ENCODE assay signal across 23 cellular contexts in the genomic region with DNA sequence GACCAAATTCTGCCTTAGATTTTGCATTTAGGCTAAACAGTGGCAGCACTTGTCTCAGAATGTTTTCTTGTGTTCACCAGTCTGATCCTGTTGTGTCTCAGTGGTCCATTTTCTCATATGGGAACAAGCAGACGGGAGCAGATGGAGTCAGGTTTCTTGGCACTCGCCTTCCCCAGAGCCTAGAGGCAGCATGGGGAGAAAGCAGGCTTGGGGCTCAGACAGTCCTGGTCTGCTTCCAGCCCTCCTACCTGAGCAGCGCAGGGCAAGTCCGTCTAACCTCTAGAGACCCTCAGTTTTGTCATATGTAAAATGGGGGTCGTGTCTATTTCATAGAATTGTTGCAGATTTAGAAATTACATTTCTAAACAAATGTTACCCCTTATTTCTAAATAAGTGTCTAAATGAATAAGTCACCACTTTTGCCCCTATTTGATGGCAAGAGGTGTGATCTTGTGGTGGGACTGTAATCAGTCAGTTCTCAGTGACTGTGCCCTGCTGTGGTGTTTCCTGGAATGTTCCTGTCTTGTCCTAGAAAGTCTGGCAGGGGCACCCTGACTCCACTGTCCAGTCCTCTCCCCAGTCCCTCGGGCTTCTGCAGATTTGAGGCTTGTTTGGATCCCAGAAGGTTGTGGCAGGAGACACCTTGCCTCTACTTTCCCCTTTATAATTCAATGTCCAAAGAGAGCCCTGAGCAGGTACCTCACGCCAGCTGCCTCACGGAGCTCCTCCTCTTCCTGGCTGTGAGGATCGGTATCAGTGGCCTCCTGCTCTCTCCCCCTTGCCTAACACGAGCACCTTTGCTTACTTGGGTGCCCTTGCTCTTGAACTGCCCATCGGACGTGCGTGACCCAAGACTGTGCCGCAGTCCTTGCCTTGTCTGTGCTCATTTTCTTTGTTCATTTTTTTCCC. TPM values are rescaled to one million over a fixed set of nuclear protein-coding genes. Genes with fewer than 3 reads are reported as not detected.
A peak's percentile ranks its signal among the peaks of the same experiment; 100 is the strongest.
DNase-seq lines count a peak whose midpoint lies in the region; ATAC-seq lines count a peak whose summit lies in the region.
"Had no signal": no experiment of that assay in that cellular context is flagged by ENCODE, and none has a peak within 500 bp of the region (broad histone marks: within the 10 kb centered on the region; RNA-seq: fewer than 3 reads in every experiment).

No MANE protein-coding gene starts in this region.

- DNase-seq in NCI-H2171 treated with DMSO at 0.1 percent for 48 hours (lab: John Stamatoyannopoulos, UW) (peak; percentile 60), NCI-H2171 (lab: John Stamatoyannopoulos, UW) (no peak), DMS 273 (lab: John Stamatoyannopoulos, UW; ENCODE audit: unreplicated experiment) (peak; percentile 84), cerebellum (ENCODE audit: low spot score) (peak; percentile 87), neuronal stem cell (ENCODE audit: low spot score) (no peak), cortex of kidney (lab: John Stamatoyannopoulos, UW) (no peak)
- DNase-seq: activated CD4-positive, alpha-beta T cell treated with anti-CD3 and anti-CD28 coated beads, Interleukin-2, amount 10 ng/mL, durations not matched to agents 7 days and 5 days; activated CD8-positive, alpha-beta memory T cell treated with anti-CD3 and anti-CD28 coated beads, Interleukin-2, amount 50 U/mL, for 48 hours; amygdala; Caco-2; erythroblast; foreskin fibroblast; HFFc6; NCI-H187; PC-3; stimulated activated CD4-positive, alpha-beta T cell treated with anti-CD3 and anti-CD28 coated beads, Interleukin-4, amount 100 ng/mL, for 4 hours; T-helper 1 cell; trophoblast cell had no signal

- H3K4ac ChIP-seq in neuronal stem cell (ENCODE audit: low read length) = no peak overlapping the region

- H2BK12ac ChIP-seq in neuronal stem cell (ENCODE audit: low read length) = no peak overlapping the region

- no peak overlapping the region for H2AFZ ChIP-seq in neuronal stem cell (ENCODE audit: low read length)

- no peaks in the 10 kb centered on the region for H3K79me1 ChIP-seq in neuronal stem cell (ENCODE audit: low read depth, low read length)

- no peak overlapping the region for H3K4me2 ChIP-seq in neuronal stem cell (ENCODE audit: insufficient read depth, low read length, poor library complexity, severe bottlenecking)

- peaks cover 0 to 8% of the 10 kb centered on the region in 2 donors for H3K4me1 ChIP-seq in neuronal stem cell (ENCODE audit: control insufficient read depth in 2 of 2, insufficient read depth in 1 of 2, low read depth in 1 of 2, low read length in 2 of 2)
- H3K4me1 ChIP-seq: Caco-2 had no signal

- no peak overlapping the region for H2BK15ac ChIP-seq in neuronal stem cell (ENCODE audit: low read length)

- no peak overlapping the region for H3K27ac ChIP-seq in neuronal stem cell (replicated peaks; ENCODE audit: low read length)
- H3K27ac ChIP-seq: cardiac muscle cell, SJSA1 had no signal

- no peak for ATAC-seq in GM21423 (IDR thresholded peaks at IDR 0.05; ENCODE audit: unreplicated experiment)
- no peak for ATAC-seq in HG02970 (IDR thresholded peaks at IDR 0.05; ENCODE audit: low FRiP score, unreplicated experiment)
- ATAC-seq: PC-3 had no signal

- H2BK120ac ChIP-seq in neuronal stem cell (ENCODE audit: low read depth, low read length) = no peak overlapping the region

- no peak overlapping the region for H2AK5ac ChIP-seq in neuronal stem cell (ENCODE audit: low read depth, low read length)

- no peak overlapping the region for H4K8ac ChIP-seq in neuronal stem cell (ENCODE audit: low read depth, low read length)

- no peaks in the 10 kb centered on the region for H3K27me3 ChIP-seq in neuronal stem cell (ENCODE audit: control insufficient read depth in 3 of 3, insufficient read depth in 3 of 3, low read depth in 1 of 3, low read length in 3 of 3)
- H3K27me3 ChIP-seq: cardiac muscle cell, SJSA1 had no signal

- H3K14ac ChIP-seq in neuronal stem cell (ENCODE audit: low read length) = no peak overlapping the region

- no peak overlapping the region for H3K23ac ChIP-seq in neuronal stem cell (ENCODE audit: low read depth, low read length, poor library complexity)

- no peak overlapping the region for H2BK5ac ChIP-seq in neuronal stem cell (ENCODE audit: low read length)

- no CpG with 5 or more reads among the region's 14 CpGs for WGBS in neuronal stem cell (ENCODE audit: extremely low coverage in 2 of 2, insufficient read length in 2 of 2, insufficient replicate concordance in 1 of 2), 2 donors

- H3K36me3 ChIP-seq in neuronal stem cell (replicated peaks in 1 of 2; ENCODE audit: control insufficient read depth in 2 of 2, insufficient read depth in 2 of 2, low read length in 2 of 2) = peaks cover 42 to 95% of the 10 kb centered on the region in 2 donors

- H3K9ac ChIP-seq in neuronal stem cell (ENCODE audit: low read depth, low read length, poor library complexity) = peak overlapping the region; percentile 39

- no peak overlapping the region for H4K91ac ChIP-seq in neuronal stem cell (ENCODE audit: low read depth, low read length, poor library complexity)

- H3K18ac ChIP-seq in neuronal stem cell (ENCODE audit: low read length) = no peak overlapping the region

- H3K9me3 ChIP-seq in neuronal stem cell (replicated peaks in 1 of 2; ENCODE audit: control insufficient read depth in 2 of 2, insufficient read depth in 1 of 2, low read depth in 1 of 2, low read length in 2 of 2) = no peaks in the 10 kb centered on the region
- H3K9me3 ChIP-seq: Caco-2, SJSA1 had no signal

- no peak overlapping the region for H3K4me3 ChIP-seq in neuronal stem cell (ENCODE audit: low read length in 2 of 2)
- H3K4me3 ChIP-seq: cardiac muscle cell, lung, SJSA1 had no signal

RNA-seq across cellular contexts. Expression of gene MSANTD1, which starts 28.1 kb away (rescaled TPM):
- 3.8 TPM for total RNA-seq in cerebellum
- polyA plus RNA-seq in neuronal stem cell (2013, experiment 1 of 2) = 0.13 TPM
- polyA plus RNA-seq in neuronal stem cell (2013, experiment 2 of 2) = 0.12 TPM

Comparison
In these comparisons a context has a peak if more than half of its experiments do, and no peak if none do; other contexts are left out.
1. DNase-seq: peak in NCI-H2171 treated with DMSO at 0.1 percent for 48 hours (single experiment), DMS 273 (single experiment) and cerebellum (single experiment); none in NCI-H2171 (single experiment), neuronal stem cell (single experiment) and cortex of kidney (single experiment).